9 cellular contexts compared by ENCODE assay signal in genomic region chr16:30892670-30893069, GRCh38. TPM values are rescaled to one million over a fixed set of nuclear protein-coding genes. Genes with fewer than 3 reads are reported as not detected.
A peak's percentile ranks its signal among the peaks of the same experiment; 100 is the strongest.
DNase-seq lines count a peak whose midpoint lies in the region; ATAC-seq and TF ChIP-seq lines count a peak whose summit lies in the region.
"Had no signal": no experiment of that assay in that cellular context is flagged by ENCODE, and none has a peak within 500 bp of the region (broad histone marks: within the 10 kb centered on the region; RNA-seq: fewer than 3 reads in every experiment).

No MANE protein-coding gene starts in this region.

- peak overlapping the region; percentile 89 for H3K27ac ChIP-seq in stomach smooth muscle (ENCODE audit: low read length)

- POLR2A ChIA-PET in activated CD4-positive, alpha-beta T cell treated with anti-CD3 and anti-CD28 coated beads, Interleukin-2, amount 10 ng/mL, durations not matched to agents 7 days and 5 days (lab: Charles Lee), result no interaction called here

- H3K27me3 Mint-ChIP-seq in activated CD4-positive, alpha-beta T cell treated with anti-CD3 and anti-CD28 coated beads, Interleukin-2, amount 10 ng/mL, durations not matched to agents 7 days and 5 days, result no peaks in the 10 kb centered on the region
- no peaks in the 10 kb centered on the region for H3K27me3 Mint-ChIP-seq in activated T-helper 17 cell treated with anti-CD3 and anti-CD28 coated beads, Interleukin-2, amount 50 U/mL, for 72 hours

- H3K9me3 Mint-ChIP-seq in activated CD4-positive, alpha-beta T cell treated with anti-CD3 and anti-CD28 coated beads, Interleukin-2, amount 10 ng/mL, durations not matched to agents 7 days and 5 days, result no peaks in the 10 kb centered on the region
- no peaks in the 10 kb centered on the region for H3K9me3 Mint-ChIP-seq in activated T-helper 17 cell treated with anti-CD3 and anti-CD28 coated beads, Interleukin-2, amount 50 U/mL, for 72 hours

- H3K27ac Mint-ChIP-seq in activated CD4-positive, alpha-beta T cell treated with anti-CD3 and anti-CD28 coated beads, Interleukin-2, amount 10 ng/mL, durations not matched to agents 7 days and 5 days, result peak overlapping the region; percentile 90
- H3K27ac Mint-ChIP-seq in activated T-helper 17 cell treated with anti-CD3 and anti-CD28 coated beads, Interleukin-2, amount 50 U/mL, for 72 hours, result peak overlapping the region; percentile 96

- H3K4me1 Mint-ChIP-seq in activated CD4-positive, alpha-beta T cell treated with anti-CD3 and anti-CD28 coated beads, Interleukin-2, amount 10 ng/mL, durations not matched to agents 7 days and 5 days, result peaks cover 51% of the 10 kb centered on the region
- H3K4me1 Mint-ChIP-seq in activated T-helper 17 cell treated with anti-CD3 and anti-CD28 coated beads, Interleukin-2, amount 50 U/mL, for 72 hours, result peaks cover 23% of the 10 kb centered on the region

- no peaks in the 10 kb centered on the region for H3K27me3 ChIP-seq in stomach smooth muscle (ENCODE audit: control insufficient read depth in 1 of 2, insufficient read depth in 2 of 2, low read length in 2 of 2)
- H3K27me3 ChIP-seq: BE2C had no signal

- TF ChIP-seq CTCF in omental fat pad (IDR thresholded peaks at IDR 0.05), result no peak

- no peaks in the 10 kb centered on the region for H3K9me3 ChIP-seq in iPS-18c (ENCODE audit: control insufficient read depth, insufficient read depth, low read length)
- H3K9me3 ChIP-seq in stomach smooth muscle (ENCODE audit: control insufficient read depth in 2 of 2, low read length in 2 of 2), result no peaks in the 10 kb centered on the region
- H3K9me3 ChIP-seq: BE2C had no signal

- H3K9ac ChIP-seq in stomach smooth muscle (ENCODE audit: low read length in 2 of 2), result peak overlapping the region; percentile 82 to 98

- ATAC-seq in activated T-helper 17 cell treated with anti-CD3 and anti-CD28 coated beads, Interleukin-2, amount 50 U/mL, for 72 hours (replicated peaks), result no peak
- ATAC-seq in esophagus mucosa (no peak), HG03045 (IDR thresholded peaks at IDR 0.05; ENCODE audit: unreplicated experiment) (no peak), omental fat pad (ENCODE audit: low FRiP score) (no peak)

- DNase-seq in activated CD4-positive, alpha-beta T cell treated with anti-CD3 and anti-CD28 coated beads, Interleukin-2, amount 10 ng/mL, durations not matched to agents 7 days and 5 days, result no peak
- DNase-seq in activated CD4-positive, alpha-beta T cell treated with anti-CD3 and anti-CD28 coated beads, Interleukin-2, amount 50 U/mL, for 4 hours, result no peak
- no peak for DNase-seq in omental fat pad (ENCODE audit: low spot score)
- DNase-seq: BE2C had no signal

- H3K4me1 ChIP-seq in stomach smooth muscle (ENCODE audit: control insufficient read depth, insufficient read depth, low read length), result peaks cover 45% of the 10 kb centered on the region

- peaks cover 20% of the 10 kb centered on the region for H3K36me3 Mint-ChIP-seq in activated CD4-positive, alpha-beta T cell treated with anti-CD3 and anti-CD28 coated beads, Interleukin-2, amount 10 ng/mL, durations not matched to agents 7 days and 5 days (ENCODE audit: low read depth)
- peaks cover 50% of the 10 kb centered on the region for H3K36me3 Mint-ChIP-seq in activated T-helper 17 cell treated with anti-CD3 and anti-CD28 coated beads, Interleukin-2, amount 50 U/mL, for 72 hours (ENCODE audit: low read depth)

- H3K4me3 ChIP-seq in iPS-18c (ENCODE audit: insufficient read depth, low read depth, low read length) (peak overlapping the region; percentile 87; the same call in 1 of the 2 replicates), stomach smooth muscle (ENCODE audit: low read length in 2 of 2) (peak overlapping the region; percentile 63 to 94)

- CTCF ChIA-PET in activated CD4-positive, alpha-beta T cell treated with anti-CD3 and anti-CD28 coated beads, Interleukin-2, amount 10 ng/mL, durations not matched to agents 7 days and 5 days (lab: Charles Lee), result interaction anchor here (1.2 to 4.7 kb wide), 3 partner anchors 9 to 90 kb away, joined by 3 to 29 read pairs (median 21); no protein-coding TSS in a partner anchor

- H3K4me3 Mint-ChIP-seq in activated CD4-positive, alpha-beta T cell treated with anti-CD3 and anti-CD28 coated beads, Interleukin-2, amount 10 ng/mL, durations not matched to agents 7 days and 5 days, result peak overlapping the region; percentile 81
- H3K4me3 Mint-ChIP-seq in activated T-helper 17 cell treated with anti-CD3 and anti-CD28 coated beads, Interleukin-2, amount 50 U/mL, for 72 hours, result peak overlapping the region; percentile 98

- peaks cover 8 to 14% of the 10 kb centered on the region in 2 donors for H3K36me3 ChIP-seq in stomach smooth muscle (ENCODE audit: control insufficient read depth in 2 of 2, insufficient read depth in 2 of 2, low read length in 2 of 2)

RNA-seq across cellular contexts. Expression of gene BCL7C, which starts 1.2 kb away (rescaled TPM):
- 10 to 100 TPM; 21.8 to 22.1 TPM for total RNA-seq in activated CD4-positive, alpha-beta T cell treated with anti-CD3 and anti-CD28 coated beads, Interleukin-2, amount 10 ng/mL, durations not matched to agents 7 days and 5 days
- 10 to 100 TPM; 34.1 to 39.3 TPM for total RNA-seq in activated T-helper 17 cell treated with anti-CD3 and anti-CD28 coated beads, Interleukin-2, amount 50 U/mL, for 72 hours
- 30.5 TPM for total RNA-seq in esophagus mucosa
- 10 to 100 TPM; 17.4 to 37.0 (median 22.2) TPM for total RNA-seq in omental fat pad

RNA-seq across cellular contexts. Expression of gene CTF1, which starts 3.7 kb away (rescaled TPM):
- under 1 TPM; 0.22 to 0.31 TPM for total RNA-seq in activated CD4-positive, alpha-beta T cell treated with anti-CD3 and anti-CD28 coated beads, Interleukin-2, amount 10 ng/mL, durations not matched to agents 7 days and 5 days
- under 1 TPM; 0.15 to 0.26 TPM for total RNA-seq in activated T-helper 17 cell treated with anti-CD3 and anti-CD28 coated beads, Interleukin-2, amount 50 U/mL, for 72 hours
- total RNA-seq in esophagus mucosa (2.3 TPM), omental fat pad (1 to 10 TPM; 1.7 to 3.5 (median 2.3) TPM)

RNA-seq across cellular contexts. Expression of gene FBXL19, which starts 30.7 kb away (rescaled TPM):
- total RNA-seq in activated CD4-positive, alpha-beta T cell treated with anti-CD3 and anti-CD28 coated beads, Interleukin-2, amount 10 ng/mL, durations not matched to agents 7 days and 5 days, result 10 to 100 TPM; 21.7 to 22.4 TPM
- total RNA-seq in activated T-helper 17 cell treated with anti-CD3 and anti-CD28 coated beads, Interleukin-2, amount 50 U/mL, for 72 hours, result 10 to 100 TPM; 32.2 to 40.7 TPM
- total RNA-seq in esophagus mucosa (19.2 TPM), omental fat pad (1 to 10 TPM; 4.7 to 9.1 (median 6.9) TPM)

RNA-seq across cellular contexts. Expression of gene ORAI3, which starts 56.2 kb away (rescaled TPM):
- total RNA-seq in activated CD4-positive, alpha-beta T cell treated with anti-CD3 and anti-CD28 coated beads, Interleukin-2, amount 10 ng/mL, durations not matched to agents 7 days and 5 days, result 10 to 100 TPM; 18.4 to 19.0 TPM
- total RNA-seq in activated T-helper 17 cell treated with anti-CD3 and anti-CD28 coated beads, Interleukin-2, amount 50 U/mL, for 72 hours, result 10 to 100 TPM; 12.4 to 25.8 TPM
- total RNA-seq in esophagus mucosa (9.8 TPM), omental fat pad (10 to 100 TPM; 15.5 to 42.6 (median 33.9) TPM)
